ENCODE assay signal across 27 cellular contexts in genomic region chr5:2895876-2896275, GRCh38.
"Had no signal": no experiment of that assay in that cellular context is flagged by ENCODE, and none has a peak within 500 bp of the region (broad histone marks: within the 10 kb centered on the region; RNA-seq: fewer than 3 reads in every experiment).

No MANE protein-coding gene starts in this region.

- H3K4me1 Mint-ChIP-seq: activated naive CD4-positive, alpha-beta T cell treated with anti-CD3 and anti-CD28 coated beads, Interleukin-2, amount 50 U/mL, for 24 hours; activated naive CD8-positive, alpha-beta T cell treated with anti-CD3 and anti-CD28 coated beads, Interleukin-2, amount 50 U/mL, for 24 hours; immature natural killer cell; natural killer cell had no signal

- ATAC-seq: activated CD4-positive, CD25-positive, alpha-beta regulatory T cell treated with anti-CD3 and anti-CD28 coated beads, Interleukin-2, amount 50 U/mL, for 24 hours; activated naive CD8-positive, alpha-beta T cell treated with anti-CD3 and anti-CD28 coated beads, Interleukin-2, amount 50 U/mL, for 24 hours; gastroesophageal sphincter; natural killer cell; right lobe of liver had no signal

- H3K36me3 Mint-ChIP-seq: activated naive CD4-positive, alpha-beta T cell treated with anti-CD3 and anti-CD28 coated beads, Interleukin-2, amount 50 U/mL, for 24 hours; immature natural killer cell; natural killer cell; neural progenitor cell had no signal

- H3K4me3 Mint-ChIP-seq: activated naive CD4-positive, alpha-beta T cell treated with anti-CD3 and anti-CD28 coated beads, Interleukin-2, amount 50 U/mL, for 24 hours; activated naive CD8-positive, alpha-beta T cell treated with anti-CD3 and anti-CD28 coated beads, Interleukin-2, amount 50 U/mL, for 24 hours; activated T-helper 1 cell treated with anti-CD3 and anti-CD28 coated beads, Interleukin-12 subunit alpha, Interleukin-12 subunit beta, Interleukin-2, Interleukin-4 antibody, amounts not matched to agents 30 ng/mL and 10 ng/mL and 1 ng/mL, durations not matched to agents 14 hours and 24 hours and 36 hours; dendritic cell treated with granulocyte-macrophage colony-stimulating factor and Interleukin-4, amounts not matched to agents 40 ng/mL and 50 ng/mL, for 4 days; immature natural killer cell; natural killer cell; neural progenitor cell; T-helper 1 cell treated with Interleukin-12 subunit alpha and Interleukin-12 subunit beta and Interleukin-4 antibody, amounts not matched to agents 30 μg/mL and 1 μg/mL, for 36 hours had no signal

- H3K27ac Mint-ChIP-seq: activated naive CD4-positive, alpha-beta T cell treated with anti-CD3 and anti-CD28 coated beads, Interleukin-2, amount 50 U/mL, for 24 hours; activated naive CD8-positive, alpha-beta T cell treated with anti-CD3 and anti-CD28 coated beads, Interleukin-2, amount 50 U/mL, for 24 hours; activated T-helper 1 cell treated with anti-CD3 and anti-CD28 coated beads, Interleukin-12 subunit alpha, Interleukin-12 subunit beta, Interleukin-2, Interleukin-4 antibody, amounts not matched to agents 30 ng/mL and 10 ng/mL and 1 ng/mL, durations not matched to agents 14 hours and 24 hours and 36 hours; dendritic cell treated with granulocyte-macrophage colony-stimulating factor and Interleukin-4, amounts not matched to agents 40 ng/mL and 50 ng/mL, for 4 days; immature natural killer cell; natural killer cell; neural progenitor cell; T-helper 1 cell treated with Interleukin-12 subunit alpha and Interleukin-12 subunit beta and Interleukin-4 antibody, amounts not matched to agents 30 μg/mL and 1 μg/mL, for 36 hours had no signal

- H3K9me3 Mint-ChIP-seq: activated naive CD4-positive, alpha-beta T cell treated with anti-CD3 and anti-CD28 coated beads, Interleukin-2, amount 50 U/mL, for 24 hours; neural progenitor cell had no signal

- H3K27me3 Mint-ChIP-seq: activated naive CD4-positive, alpha-beta T cell treated with anti-CD3 and anti-CD28 coated beads, Interleukin-2, amount 50 U/mL, for 24 hours; activated naive CD8-positive, alpha-beta T cell treated with anti-CD3 and anti-CD28 coated beads, Interleukin-2, amount 50 U/mL, for 24 hours; dendritic cell treated with granulocyte-macrophage colony-stimulating factor and Interleukin-4, amounts not matched to agents 40 ng/mL and 50 ng/mL, for 4 days had no signal

- DNase-seq: activated CD4-positive, alpha-beta T cell treated with anti-CD3 and anti-CD28 coated beads for 48 hours; activated CD4-positive, alpha-beta T cell treated with anti-CD3 and anti-CD28 coated beads, Interleukin-2, amount 50 U/mL, for 48 hours; activated effector memory CD4-positive, alpha-beta T cell treated with anti-CD3 and anti-CD28 coated beads, Interleukin-2, amount 50 U/mL, for 16 hours; activated naive CD8-positive, alpha-beta T cell treated with anti-CD3 and anti-CD28 coated beads, Interleukin-2, amount 50 U/mL, for 24 hours; amygdala; caudate nucleus; effector CD4-positive, alpha-beta T cell; immature natural killer cell; lower lobe of right lung; mesenchymal stem cell; natural killer cell; posterior cingulate gyrus; SK-N-SH; stimulated activated CD4-positive, alpha-beta T cell treated with anti-CD3 and anti-CD28 coated beads, Interleukin-12 subunit alpha, Interleukin-12 subunit beta, amount 100 ng/mL, for 4 hours; stimulated activated CD4-positive, alpha-beta T cell treated with anti-CD3 and anti-CD28 coated beads, Interleukin-4, amount 100 ng/mL, for 1 hour; SW 1271; T-helper 9 cell; uterus; WERI-Rb-1 had no signal
